12 cellular contexts compared by ENCODE assay signal in the genomic region with DNA sequence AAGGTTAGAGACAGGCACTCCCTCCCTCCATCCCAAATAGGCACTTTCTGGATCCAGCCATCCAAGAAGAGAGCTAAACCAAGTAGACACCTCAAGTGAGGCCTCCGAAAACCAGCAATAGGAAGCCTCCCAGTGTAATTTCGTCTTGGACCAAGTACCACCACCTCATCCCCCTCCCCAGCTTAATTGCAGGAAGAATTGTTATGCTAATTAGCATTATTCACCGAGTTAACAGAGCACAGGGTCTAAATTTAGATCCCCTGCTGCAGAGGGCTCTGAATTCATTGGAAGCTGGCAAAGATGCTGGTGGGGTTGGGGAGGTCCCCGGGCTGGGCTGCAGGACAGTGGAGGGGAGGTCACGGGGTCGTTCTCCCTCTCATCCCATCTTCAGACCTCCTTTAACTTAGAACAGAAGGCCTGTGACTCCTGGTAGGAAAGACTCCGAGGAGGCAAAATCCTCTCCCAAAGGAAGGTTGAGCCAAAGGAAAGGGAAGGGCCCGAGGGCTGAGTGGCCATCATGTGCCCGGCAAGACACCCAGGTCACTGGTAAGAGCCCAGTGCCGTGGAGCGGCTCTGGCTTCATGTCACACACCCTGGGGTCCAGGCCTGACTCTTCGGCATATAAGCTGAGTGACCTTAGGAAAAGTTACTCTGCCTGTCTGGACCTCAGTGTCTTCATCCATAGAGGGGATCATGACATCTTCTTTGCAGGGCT.
DNase-seq lines count a peak whose midpoint lies in the region; ATAC-seq and TF ChIP-seq lines count a peak whose summit lies in the region.
"Had no signal": no experiment of that assay in that cellular context is flagged by ENCODE, and none has a peak within 500 bp of the region (broad histone marks: within the 10 kb centered on the region; RNA-seq: fewer than 3 reads in every experiment).

No MANE protein-coding gene starts in this region.

- CTCF ChIA-PET in Caco-2 (lab: Charles Lee): no interaction called here

- H3K9me3 ChIP-seq in Caco-2: no peaks in the 10 kb centered on the region

- no peaks in the 10 kb centered on the region for H3K9me3 Mint-ChIP-seq in Caco-2 (ENCODE audit: unreplicated experiment)
- H3K9me3 Mint-ChIP-seq: CD14-positive monocyte; CD8-positive, alpha-beta T cell had no signal

- ATAC-seq in GM18909 (IDR thresholded peaks at IDR 0.05; ENCODE audit: poor library complexity, unreplicated experiment): no peak
- ATAC-seq: CD8-positive, alpha-beta T cell had no signal

- peaks cover 14% of the 10 kb centered on the region for H3K27me3 Mint-ChIP-seq in Caco-2 (ENCODE audit: insufficient read depth, unreplicated experiment)

- POLR2A ChIA-PET in Caco-2 (lab: Charles Lee): no interaction called here

- H3K27ac Mint-ChIP-seq in Caco-2 (ENCODE audit: unreplicated experiment): no peak overlapping the region
- H3K27ac Mint-ChIP-seq: CD14-positive monocyte; CD8-positive, alpha-beta T cell had no signal

- no peaks in the 10 kb centered on the region for H3K4me1 Mint-ChIP-seq in Caco-2 (ENCODE audit: low read depth, unreplicated experiment)
- H3K4me1 Mint-ChIP-seq: CD14-positive monocyte had no signal

- no peaks in the 10 kb centered on the region for H3K4me1 ChIP-seq in Caco-2

- no peaks in the 10 kb centered on the region for H3K36me3 Mint-ChIP-seq in Caco-2 (ENCODE audit: insufficient read depth, unreplicated experiment)
- H3K36me3 Mint-ChIP-seq: CD14-positive monocyte; CD8-positive, alpha-beta T cell had no signal

- H3K27me3 ChIP-seq in Caco-2 (replicated peaks; ENCODE audit: control insufficient read depth, insufficient read depth, low read length): no peaks in the 10 kb centered on the region

- TF ChIP-seq CTCF in Caco-2 (IDR thresholded peaks at IDR 0.05; ENCODE audit: insufficient read depth in 1 of 2, low read depth in 1 of 2, low read length in 1 of 2, severe bottlenecking in 1 of 2, unreplicated experiment in 1 of 2): no peak

- H3K36me3 ChIP-seq in Caco-2 (ENCODE audit: control insufficient read depth, insufficient read depth, low read length): no peaks in the 10 kb centered on the region

- BruUV-seq in Caco-2 (replicated peaks; lab: Mats Ljungman, UMichigan): no TSS peak

- intact Hi-C loops in Caco-2 (cut with micrococcal nuclease; ENCODE audit: unreplicated experiment): no loop called here

- H3K4me3 Mint-ChIP-seq in Caco-2 (ENCODE audit: unreplicated experiment): no peak overlapping the region
- H3K4me3 Mint-ChIP-seq: CD8-positive, alpha-beta T cell had no signal

- no peak overlapping the region for H3K4me3 ChIP-seq in Caco-2 (ENCODE audit: low read depth, low read length)

- DNase-seq in NCI-H345 (lab: John Stamatoyannopoulos, UW) (peak; percentile 79), NCI-H345 treated with DMSO at 0.1 percent for 48 hours (lab: John Stamatoyannopoulos, UW; ENCODE audit: unreplicated experiment) (no peak), NCI-H69 (lab: John Stamatoyannopoulos, UW) (peak; percentile 45), iPS-NIHi11 (ENCODE audit: low spot score) (peak; percentile 32), Caco-2 (no peak), activated gamma-delta T cell (lab: John Stamatoyannopoulos, UW) (no peak)
- DNase-seq: DMS53, GF-D8, IMR-90 had no signal

Comparison
In these comparisons a context has a peak if more than half of its experiments do, and no peak if none do; other contexts are left out.
1. DNase-seq: peak in NCI-H345 (single experiment), NCI-H69 (single experiment) and iPS-NIHi11 (single experiment); none in NCI-H345 treated with DMSO at 0.1 percent for 48 hours (single experiment), Caco-2 (0 of 2) and activated gamma-delta T cell (single experiment).